Comparison of ENCODE assay signal across 1 cellular context in genomic region chr16:3618782-3619166, GRCh38.
TF ChIP-seq lines count a peak whose summit lies in the region.

No MANE protein-coding gene starts in this region.

TF ChIP-seq in K562, 482 proteins besides CTCF, POLR2A, EP300 and RAD21 (continued from another document):
- TF ChIP-seq ID3 (CRISPR knock-in tag; IDR thresholded peaks at IDR 0.05) (no peak), ID3 (tag; IDR thresholded peaks at IDR 0.05) (no peak), ZNF668 (CRISPR knock-in tag; IDR thresholded peaks at IDR 0.05) (no peak), TFE3 (CRISPR knock-in tag; IDR thresholded peaks at IDR 0.05) (no peak), EP400 (IDR thresholded peaks at IDR 0.05) (no peak), ZNF384 (IDR thresholded peaks at IDR 0.05; ENCODE audit: low read depth, low read length) (peak; percentile 53; the same call in 1 of the 2 replicates), NR2C2 (CRISPR knock-in tag; IDR thresholded peaks at IDR 0.05) (no peak), NR2C2 (tag; IDR thresholded peaks at IDR 0.05) (no peak), NFE2 (IDR thresholded peaks at IDR 0.05; ENCODE audit: low read depth) (0 out of 2 replicates have a peak, but pooled peaks have one; percentile 16), CEBPB (tag; IDR thresholded peaks at IDR 0.05) (no peak), ZNF239 (CRISPR knock-in tag; IDR thresholded peaks at IDR 0.05) (no peak), BHLHE40 (IDR thresholded peaks at IDR 0.05; ENCODE audit: low read length) (no peak), MAFF (IDR thresholded peaks at IDR 0.05; ENCODE audit: low read length) (no peak), NR1H2 (CRISPR knock-in tag; IDR thresholded peaks at IDR 0.05) (no peak), ZNF41 (CRISPR knock-in tag; conservative IDR thresholded peaks at IDR 0.05) (no peak), ZNF696 (CRISPR knock-in tag; conservative IDR thresholded peaks at IDR 0.05) (no peak), GTF2A2 (tag; IDR thresholded peaks at IDR 0.05) (no peak), HMG20A (CRISPR knock-in tag; conservative IDR thresholded peaks at IDR 0.05) (no peak), SMARCC2 (IDR thresholded peaks at IDR 0.05; ENCODE audit: low read depth) (no peak), KDM1A (IDR thresholded peaks at IDR 0.05) (0 out of 4 replicates have a peak, but pooled peaks of 1 of the 2 experiments have one; percentile 29), ATF2 (CRISPR knock-in tag; IDR thresholded peaks at IDR 0.05) (no peak), ETV6 (IDR thresholded peaks at IDR 0.05; ENCODE audit: borderline replicate concordance in 1 of 2, low read depth in 2 of 2, low read length in 1 of 2) (no peak), ETV6 (CRISPR knock-in tag; IDR thresholded peaks at IDR 0.05; ENCODE audit: borderline replicate concordance) (no peak), FOXP1 (CRISPR knock-in tag; IDR thresholded peaks at IDR 0.05) (no peak), SMARCE1 (IDR thresholded peaks at IDR 0.05) (peak; percentile 16; the same call in 1 of the 2 replicates), RUNX1 (IDR thresholded peaks at IDR 0.05; ENCODE audit: low read depth) (no peak), ETV5 (CRISPR knock-in tag; IDR thresholded peaks at IDR 0.05; ENCODE audit: low read depth) (no peak), JUND (IDR thresholded peaks at IDR 0.05; ENCODE audit: borderline replicate concordance, low read depth, low read length) (peak; percentile 58), JUND (tag; IDR thresholded peaks at IDR 0.05; ENCODE audit: borderline replicate concordance, low read depth, low read length) (no peak; the same call in 2 of the 3 replicates), ZFP91 (CRISPR knock-in tag; IDR thresholded peaks at IDR 0.05) (no peak), ZNF282 (CRISPR knock-in tag; IDR thresholded peaks at IDR 0.05) (no peak), ATF3 (IDR thresholded peaks at IDR 0.05) (peak; percentile 40; the same call in 1 of the 2 replicates), ATF3 (CRISPR knock-in tag; conservative IDR thresholded peaks at IDR 0.05) (no peak), NFRKB (IDR thresholded peaks at IDR 0.05; ENCODE audit: low read depth) (no peak), MAFK (IDR thresholded peaks at IDR 0.05; ENCODE audit: low read length) (no peak), RNF2 (IDR thresholded peaks at IDR 0.05) (no peak), ZBTB7A (IDR thresholded peaks at IDR 0.05; ENCODE audit: borderline replicate concordance, control insufficient read depth, low read depth, low read length) (no peak)
- TF ChIP-seq, protein P1, sequence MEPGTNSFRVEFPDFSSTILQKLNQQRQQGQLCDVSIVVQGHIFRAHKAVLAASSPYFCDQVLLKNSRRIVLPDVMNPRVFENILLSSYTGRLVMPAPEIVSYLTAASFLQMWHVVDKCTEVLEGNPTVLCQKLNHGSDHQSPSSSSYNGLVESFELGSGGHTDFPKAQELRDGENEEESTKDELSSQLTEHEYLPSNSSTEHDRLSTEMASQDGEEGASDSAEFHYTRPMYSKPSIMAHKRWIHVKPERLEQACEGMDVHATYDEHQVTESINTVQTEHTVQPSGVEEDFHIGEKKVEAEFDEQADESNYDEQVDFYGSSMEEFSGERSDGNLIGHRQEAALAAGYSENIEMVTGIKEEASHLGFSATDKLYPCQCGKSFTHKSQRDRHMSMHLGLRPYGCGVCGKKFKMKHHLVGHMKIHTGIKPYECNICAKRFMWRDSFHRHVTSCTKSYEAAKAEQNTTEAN (CRISPR knock-in tag; IDR thresholded peaks at IDR 0.05), result no peak
- TF ChIP-seq, protein P2, sequence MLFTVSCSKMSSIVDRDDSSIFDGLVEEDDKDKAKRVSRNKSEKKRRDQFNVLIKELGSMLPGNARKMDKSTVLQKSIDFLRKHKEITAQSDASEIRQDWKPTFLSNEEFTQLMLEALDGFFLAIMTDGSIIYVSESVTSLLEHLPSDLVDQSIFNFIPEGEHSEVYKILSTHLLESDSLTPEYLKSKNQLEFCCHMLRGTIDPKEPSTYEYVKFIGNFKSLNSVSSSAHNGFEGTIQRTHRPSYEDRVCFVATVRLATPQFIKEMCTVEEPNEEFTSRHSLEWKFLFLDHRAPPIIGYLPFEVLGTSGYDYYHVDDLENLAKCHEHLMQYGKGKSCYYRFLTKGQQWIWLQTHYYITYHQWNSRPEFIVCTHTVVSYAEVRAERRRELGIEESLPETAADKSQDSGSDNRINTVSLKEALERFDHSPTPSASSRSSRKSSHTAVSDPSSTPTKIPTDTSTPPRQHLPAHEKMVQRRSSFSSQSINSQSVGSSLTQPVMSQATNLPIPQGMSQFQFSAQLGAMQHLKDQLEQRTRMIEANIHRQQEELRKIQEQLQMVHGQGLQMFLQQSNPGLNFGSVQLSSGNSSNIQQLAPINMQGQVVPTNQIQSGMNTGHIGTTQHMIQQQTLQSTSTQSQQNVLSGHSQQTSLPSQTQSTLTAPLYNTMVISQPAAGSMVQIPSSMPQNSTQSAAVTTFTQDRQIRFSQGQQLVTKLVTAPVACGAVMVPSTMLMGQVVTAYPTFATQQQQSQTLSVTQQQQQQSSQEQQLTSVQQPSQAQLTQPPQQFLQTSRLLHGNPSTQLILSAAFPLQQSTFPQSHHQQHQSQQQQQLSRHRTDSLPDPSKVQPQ (CRISPR knock-in tag; IDR thresholded peaks at IDR 0.05; ENCODE audit: borderline replicate concordance), result no peak
- TF ChIP-seq, protein P3, sequence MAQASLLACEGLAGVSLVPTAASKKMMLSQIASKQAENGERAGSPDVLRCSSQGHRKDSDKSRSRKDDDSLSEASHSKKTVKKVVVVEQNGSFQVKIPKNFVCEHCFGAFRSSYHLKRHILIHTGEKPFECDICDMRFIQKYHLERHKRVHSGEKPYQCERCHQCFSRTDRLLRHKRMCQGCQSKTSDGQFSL (CRISPR knock-in tag; IDR thresholded peaks at IDR 0.05), result no peak
- TF ChIP-seq, protein P3 (tag; IDR thresholded peaks at IDR 0.05), result no peak
